In genomic region chr1:5977494-5978444, GRCh38 we compare ENCODE assay signal across 13 cellular contexts. TPM values are rescaled to one million over a fixed set of nuclear protein-coding genes. Genes with fewer than 3 reads are reported as not detected.
DNase-seq lines count a peak whose midpoint lies in the region; ATAC-seq, FAIRE-seq and TF ChIP-seq lines count a peak whose summit lies in the region.
"Had no signal": no experiment of that assay in that cellular context is flagged by ENCODE, and none has a peak within 500 bp of the region (broad histone marks: within the 10 kb centered on the region; RNA-seq: fewer than 3 reads in every experiment).

No MANE protein-coding gene starts in this region.

- H3K27ac ChIP-seq in HepG2 (ENCODE audit: extremely low read length, insufficient read depth, low read length) (no peak overlapping the region), right lobe of liver (no peak overlapping the region)

- ATAC-seq in HepG2: peak; percentile 12
- ATAC-seq in right lobe of liver: no peak
- no peak for ATAC-seq in memory B cell (ENCODE audit: low read depth)
- ATAC-seq in GM21423 (IDR thresholded peaks at IDR 0.05; ENCODE audit: unreplicated experiment): no peak
- ATAC-seq in GM21786 (IDR thresholded peaks at IDR 0.05; ENCODE audit: unreplicated experiment): no peak

- H4K20me1 ChIP-seq in HepG2 (ENCODE audit: insufficient read depth, low read length): no peaks in the 10 kb centered on the region

- no peak for FAIRE-seq in HepG2 (lab: Jason Lieb, UNC)
- FAIRE-seq: endothelial cell of umbilical vein, keratinocyte had no signal

- H3K9me3 Mint-ChIP-seq in memory B cell: no peaks in the 10 kb centered on the region

- no peak overlapping the region for H3K9ac ChIP-seq in HepG2 (ENCODE audit: insufficient read depth, low read depth, low read length)

- in situ Hi-C loops in HepG2 (cut with HindIII; ENCODE audit: extremely low pct_ligation_motif_present, low pct_unique_long_range_greater_than_20kb) (loop anchor here (5.0 to 10.0 kb wide), 2 partner anchors 233 to 465 kb away; no protein-coding TSS in a partner anchor), SK-MEL-5 (cut with HindIII; ENCODE audit: low pct_unique_long_range_greater_than_20kb, low sequenced_read_pairs) (no loop called here)

- peaks cover 2% of the 10 kb centered on the region for H3K36me3 Mint-ChIP-seq in memory B cell

- H3K4me1 Mint-ChIP-seq in memory B cell: peaks cover 16% of the 10 kb centered on the region

- DNase-seq in HepG2 (ENCODE audit: low spot score): no peak
- no peak for DNase-seq in right lobe of liver
- DNase-seq in SK-MEL-5 (ENCODE audit: low read depth, low spot score): peak; percentile 8
- no peak for DNase-seq in memory B cell (ENCODE audit: low spot score in 2 of 2)
- no peak for DNase-seq in NCI-H2196 treated with DMSO at 0.1 percent for 48 hours (lab: John Stamatoyannopoulos, UW; ENCODE audit: unreplicated experiment)
- no peak for DNase-seq in CD1c-positive myeloid dendritic cell (ENCODE audit: extremely low spot score)
- DNase-seq: activated naive CD4-positive, alpha-beta T cell; caudate nucleus; NCI-H2107 had no signal

- CTCF ChIA-PET in HepG2 (lab: Yijun Ruan, JAX; ENCODE audit: low intra/inter-chr PET ratio, low total read pairs): no interaction called here

- H3K27me3 Mint-ChIP-seq in memory B cell: no peaks in the 10 kb centered on the region

- no peaks in the 10 kb centered on the region for H3K4me1 ChIP-seq in HepG2 (ENCODE audit: insufficient read depth, low read length)
- H3K4me1 ChIP-seq in right lobe of liver: no peaks in the 10 kb centered on the region

- WGBS in HepG2 (ENCODE audit: low lambda C conversion rate): 88% methylated on average over 22 of the region's 26 CpGs
- WGBS in right lobe of liver (ENCODE audit: insufficient coverage, low coverage, low lambda C conversion rate, missing lambda C conversion rate): 73% methylated on average over 10 of the region's 26 CpGs

- TF ChIP-seq CTCF in HepG2 (CRISPR knock-in tag; IDR thresholded peaks at IDR 0.05) (no peak), right lobe of liver (IDR thresholded peaks at IDR 0.05) (no peak)

- H3K4me3 ChIP-seq in HepG2 (replicated peaks in 1 of 3; ENCODE audit: insufficient read depth in 1 of 3, low read depth in 2 of 3, low read length in 3 of 3) (no peak overlapping the region), right lobe of liver (no peak overlapping the region)

- TF ChIP-seq POLR2A in HepG2 (IDR thresholded peaks at IDR 0.05; ENCODE audit: insufficient read depth in 1 of 2, low read depth in 2 of 2, low read length in 2 of 2) (no peak), right lobe of liver (IDR thresholded peaks at IDR 0.05) (no peak)

- no peak overlapping the region for H3K4me3 Mint-ChIP-seq in memory B cell

- POLR2A ChIA-PET in HepG2 (lab: Yijun Ruan, JAX): no interaction called here

- peaks cover 5 to 36% of the 10 kb centered on the region in 2 experiments; a peak in 4 of 5 replicates for H3K36me3 ChIP-seq in HepG2 (replicated peaks in 1 of 2; ENCODE audit: control insufficient read depth in 1 of 2, insufficient read depth in 2 of 2, low read length in 2 of 2)
- H3K36me3 ChIP-seq in right lobe of liver: no peaks in the 10 kb centered on the region

- intact Hi-C loops in HepG2 (cut with micrococcal nuclease; ENCODE audit: unreplicated experiment) (loop anchor here (10.0 kb wide), 2 partner anchors 233 to 343 kb away; no protein-coding TSS in a partner anchor), right lobe of liver (cut with DNase I) (loop anchor here in 1 of 2 donors (5.0 kb wide), 1 partner anchor 470 kb away; no protein-coding TSS in a partner anchor)

- no peak overlapping the region for H3K4me2 ChIP-seq in HepG2 (ENCODE audit: low read depth, low read length)

- TF ChIP-seq RAD21 in HepG2 (CRISPR knock-in tag; IDR thresholded peaks at IDR 0.05): no peak

- TF ChIP-seq EP300 in HepG2 (IDR thresholded peaks at IDR 0.05; ENCODE audit: low read depth in 2 of 2, low read length in 2 of 2): no peak
- TF ChIP-seq EP300 in HepG2 (CRISPR knock-in tag; IDR thresholded peaks at IDR 0.05; ENCODE audit: borderline replicate concordance): no peak

- H3K27ac Mint-ChIP-seq in memory B cell: peak overlapping the region; percentile 68

- no peaks in the 10 kb centered on the region for H3K27me3 ChIP-seq in HepG2 (ENCODE audit: control insufficient read depth in 1 of 2, insufficient read depth in 2 of 2, low read length in 2 of 2)
- H3K27me3 ChIP-seq in right lobe of liver: no peaks in the 10 kb centered on the region

- no peak overlapping the region for H2AFZ ChIP-seq in HepG2 (ENCODE audit: low read length)

- no peaks in the 10 kb centered on the region for H3K79me2 ChIP-seq in HepG2 (ENCODE audit: insufficient read depth, low read length)

- H3K9me3 ChIP-seq in HepG2 (ENCODE audit: low read length) (no peaks in the 10 kb centered on the region), right lobe of liver (no peaks in the 10 kb centered on the region)

- BruUV-seq in HepG2 (replicated peaks; lab: Mats Ljungman, UMichigan): no TSS peak

TF ChIP-seq in HepG2, 621 proteins besides CTCF, POLR2A, EP300 and RAD21:
- peak; percentile 76 for TF ChIP-seq HNRNPK (IDR thresholded peaks at IDR 0.05; ENCODE audit: low read depth, low read length, poor library complexity, severe bottlenecking)
- no peak for TF ChIP-seq ZNF607 (CRISPR knock-in tag; IDR thresholded peaks at IDR 0.05; ENCODE audit: borderline replicate concordance)
- 0 out of 2 replicates have a peak, but pooled peaks have one; percentile 61 for TF ChIP-seq PCBP1 (IDR thresholded peaks at IDR 0.05; ENCODE audit: borderline replicate concordance, low read depth, low read length)
- no peak for TF ChIP-seq ZSCAN22 (CRISPR knock-in tag; IDR thresholded peaks at IDR 0.05)
- TF ChIP-seq HOXD1 (CRISPR knock-in tag; IDR thresholded peaks at IDR 0.05): no peak

RNA-seq across cellular contexts. Expression of gene NPHP4, which starts 14.5 kb away (rescaled TPM):
- total RNA-seq in HepG2 (2016; rRNA removed; fragmentation: Illumina TruSeq; extraction: Trizol) (5.7 and 6.8 TPM in 2 replicates), right lobe of liver (1 to 10 TPM; 1.5 to 6.0 (median 2.0) TPM)
- total RNA-seq in HepG2 (2016; cell fraction: cytosol; rRNA removed; fragmentation: Illumina TruSeq; extraction: Trizol; ENCODE audit: low read depth): 14.2 and 15.4 TPM in 2 replicates
- 4.1 and 7.4 TPM in 2 replicates for total RNA-seq in HepG2 (2016; cell fraction: insoluble cytoplasmic fraction; rRNA removed; fragmentation: Illumina TruSeq; extraction: Trizol)
- total RNA-seq in HepG2 (2016; cell fraction: membrane; rRNA removed; fragmentation: Illumina TruSeq; extraction: Trizol): 8.5 and 9.7 TPM in 2 replicates
- 10.3 and 12.7 TPM in 2 replicates for total RNA-seq in HepG2 (2016; cell fraction: nucleus; rRNA removed; fragmentation: Illumina TruSeq; extraction: Trizol)
- 4.4 and 4.8 TPM in 2 replicates for polyA plus RNA-seq in HepG2 (2011; rRNA removed)
- polyA plus RNA-seq in HepG2 (2011; cell fraction: cytosol; rRNA removed): 1.9 and 3.0 TPM in 2 replicates
- 40.2 and 52.1 TPM in 2 replicates for polyA plus RNA-seq in HepG2 (2011; cell fraction: nucleus; rRNA removed)
- 4.8 and 5.9 TPM in 2 replicates for polyA plus RNA-seq in HepG2 (2012)
- polyA plus RNA-seq in HepG2 (2016; cell fraction: cytosol; fragmentation: Illumina TruSeq; extraction: Trizol; ENCODE audit: low read depth): 0.46 and 0.69 TPM in 2 replicates
- 4.0 and 5.3 TPM in 2 replicates for polyA plus RNA-seq in HepG2 (2016; cell fraction: insoluble cytoplasmic fraction; fragmentation: Illumina TruSeq; extraction: Trizol; ENCODE audit: low read depth)
- polyA plus RNA-seq in HepG2 (2016; cell fraction: membrane; fragmentation: Illumina TruSeq; extraction: Trizol; ENCODE audit: low read depth): 1.4 and 1.6 TPM in 2 replicates
- 30.1 and 30.8 TPM in 2 replicates for polyA plus RNA-seq in HepG2 (2016; cell fraction: nucleus; fragmentation: Illumina TruSeq; extraction: Trizol; ENCODE audit: insufficient read depth, low read depth)
- polyA minus RNA-seq in HepG2 (2011; rRNA and poly(A)+ RNA removed; ENCODE audit: low replicate concordance): 13.1 TPM in 2 replicates
- 4.6 and 4.9 TPM in 2 replicates for polyA minus RNA-seq in HepG2 (2011; cell fraction: cytosol; rRNA and poly(A)+ RNA removed)
- polyA minus RNA-seq in HepG2 (2011; cell fraction: nucleus; rRNA and poly(A)+ RNA removed): 14.7 and 15.8 TPM in 2 replicates
- total RNA-seq in SK-MEL-5 (2014; rRNA removed; shearing (Covaris generic)): 3.4 and 5.9 TPM in 2 replicates
- 14.8 and 17.9 TPM in 2 replicates for polyA plus RNA-seq in SK-MEL-5 (2015; cell fraction: cytosol; rRNA removed)
- 60.8 and 76.2 TPM in 2 replicates for polyA plus RNA-seq in SK-MEL-5 (2015; cell fraction: nucleus; rRNA removed)
